In genomic region chr12:96365604-96366230, GRCh38 we compare ENCODE assay signal across 1 cellular context.
TF ChIP-seq lines count a peak whose summit lies in the region.

No MANE protein-coding gene starts in this region.

TF ChIP-seq in IMR-90, 13 proteins besides CTCF, POLR2A, EP300 and RAD21 (continued from another document):
- TF ChIP-seq ELK1 (IDR thresholded peaks at IDR 0.05; ENCODE audit: borderline replicate concordance, low read depth, low read length) (no peak), FOS (IDR thresholded peaks at IDR 0.05; ENCODE audit: low read depth, low read length) (no peak), CHD1 (IDR thresholded peaks at IDR 0.05; ENCODE audit: low read depth, low read length) (no peak), RCOR1 (IDR thresholded peaks at IDR 0.05; ENCODE audit: insufficient replicate concordance, low read length) (no peak), RFX5 (IDR thresholded peaks at IDR 0.05; ENCODE audit: low read depth, low read length) (no peak), BHLHE40 (IDR thresholded peaks at IDR 0.05; ENCODE audit: low read depth, low read length) (no peak), MXI1 (IDR thresholded peaks at IDR 0.05; ENCODE audit: borderline replicate concordance, low read depth, low read length) (no peak), MAFK (IDR thresholded peaks at IDR 0.05; ENCODE audit: low read depth, low read length) (no peak), NFE2L2 (IDR thresholded peaks at IDR 0.05; ENCODE audit: low read depth, low read length) (no peak), CEBPB (IDR thresholded peaks at IDR 0.05; ENCODE audit: low read depth, low read length) (no peak)
TF ChIP-seq in IMR-90: peak in this region for 0.
